In genomic region chr17:79839363-79840203, GRCh38 we compare ENCODE assay signal across 1 cellular context.
TF ChIP-seq lines count a peak whose summit lies in the region.

TSS of gene CBX4 (minus strand) at chr17:79839440. CDS start at chr17:79839251, 189 bp downstream.

TF ChIP-seq in K562, 482 proteins besides CTCF, POLR2A, EP300 and RAD21 (continued from another document and continues in another):
- TF ChIP-seq BRCA1 (IDR thresholded peaks at IDR 0.05) (no peak), BRCA1 (CRISPR knock-in tag; IDR thresholded peaks at IDR 0.05) (no peak), ZBTB5 (IDR thresholded peaks at IDR 0.05) (no peak), ZNF77 (CRISPR knock-in tag; IDR thresholded peaks at IDR 0.05) (no peak), DMBX1 (CRISPR knock-in tag; IDR thresholded peaks at IDR 0.05; ENCODE audit: borderline replicate concordance) (peak; percentile 64; the same call in 1 of the 2 replicates), MLLT1 (IDR thresholded peaks at IDR 0.05) (no peak), GMEB1 (CRISPR knock-in tag; IDR thresholded peaks at IDR 0.05) (peak; percentile 64; the same call in 1 of the 2 replicates), E2F8 (IDR thresholded peaks at IDR 0.05; ENCODE audit: low read depth, partially characterized antibody) (peak; percentile 48), RBM25 (IDR thresholded peaks at IDR 0.05; ENCODE audit: low read depth, low read length, severe bottlenecking) (peak; percentile 60), REST (CRISPR knock-in tag; IDR thresholded peaks at IDR 0.05; ENCODE audit: low read depth) (peak; percentile 76; the same call in 1 of the 2 replicates), HDAC8 (tag; IDR thresholded peaks at IDR 0.05) (peak; percentile 79), RREB1 (CRISPR knock-in tag; IDR thresholded peaks at IDR 0.05) (peak; percentile 87), TCF15 (CRISPR knock-in tag; IDR thresholded peaks at IDR 0.05) (no peak), LARP7 (IDR thresholded peaks at IDR 0.05) (no peak), ZNF239 (CRISPR knock-in tag; IDR thresholded peaks at IDR 0.05) (no peak; the same call in 1 of the 2 replicates), MTA2 (IDR thresholded peaks at IDR 0.05; ENCODE audit: low read depth) (no peak), ZNF274 (IDR thresholded peaks at IDR 0.05; ENCODE audit: borderline replicate concordance, low read depth, low read length) (no peak), MED1 (CRISPR knock-in tag; IDR thresholded peaks at IDR 0.05; ENCODE audit: borderline replicate concordance) (no peak), NFIC (IDR thresholded peaks at IDR 0.05) (peak; percentile 36; the same call in 1 of the 2 replicates), ZBTB40 (IDR thresholded peaks at IDR 0.05) (0 out of 2 replicates have a peak, but pooled peaks have one; percentile 53), ZBTB40 (CRISPR knock-in tag; IDR thresholded peaks at IDR 0.05) (no peak), HNRNPH1 (optimal IDR thresholded peaks at IDR 0.05; ENCODE audit: low read depth, low read length) (no peak), CC2D1A (IDR thresholded peaks at IDR 0.05) (no peak), U2AF1 (optimal IDR thresholded peaks at IDR 0.05; ENCODE audit: low read depth, low read length) (peak; percentile 90)
